Comparison of ENCODE assay signal across 23 cellular contexts in the genomic region with DNA sequence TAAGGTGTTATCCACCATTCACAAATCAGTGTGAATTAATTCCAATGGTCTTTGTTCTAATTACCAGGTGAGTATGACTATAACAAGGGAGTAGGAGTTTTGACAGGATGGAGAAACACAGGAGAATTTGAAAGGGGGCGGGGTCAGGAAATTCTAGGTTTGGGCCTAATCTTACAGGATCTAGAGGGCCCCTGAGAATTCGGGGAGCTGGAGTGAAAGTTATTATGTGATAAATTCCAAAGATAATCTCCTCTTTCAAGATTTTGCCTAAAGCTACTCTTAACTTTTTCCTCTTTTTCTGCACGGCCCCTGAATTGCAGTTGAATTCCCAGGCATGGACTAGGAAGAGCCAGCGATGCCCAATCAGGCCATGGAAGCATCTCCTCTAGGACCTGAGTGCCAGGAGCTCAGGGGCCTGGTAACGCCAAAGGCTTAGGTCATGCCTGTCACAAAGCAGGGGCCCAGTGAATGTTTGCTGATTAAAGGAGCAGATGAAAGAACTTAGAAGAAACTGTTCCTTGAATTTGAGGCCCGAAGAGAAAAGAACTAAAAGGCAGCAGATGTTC.
DNase-seq lines count a peak whose midpoint lies in the region; FAIRE-seq and TF ChIP-seq lines count a peak whose summit lies in the region.
"Had no signal": no experiment of that assay in that cellular context is flagged by ENCODE, and none has a peak within 500 bp of the region (broad histone marks: within the 10 kb centered on the region; RNA-seq: fewer than 3 reads in every experiment).

No MANE protein-coding gene starts in this region.

- H3K27me3 ChIP-seq in dorsolateral prefrontal cortex = no peaks in the 10 kb centered on the region
- H3K27me3 ChIP-seq: pancreas had no signal

- H3K27ac Mint-ChIP-seq in Calu3 (ENCODE audit: unreplicated experiment) (peak overlapping the region; percentile 3), HFFc6 (peak overlapping the region; percentile 80), osteocyte (ENCODE audit: unreplicated experiment) (peak overlapping the region; percentile 73)
- no peak overlapping the region for H3K27ac Mint-ChIP-seq in activated CD4-positive, alpha-beta T cell treated with anti-CD3 and anti-CD28 coated beads, Interleukin-2, amount 10 ng/mL, durations not matched to agents 24 days and 14 days
- H3K27ac Mint-ChIP-seq: activated CD4-positive, alpha-beta memory T cell treated with anti-CD3 and anti-CD28 coated beads, Interleukin-2, amount 10 ng/mL, durations not matched to agents 7 days and 5 days; activated naive CD8-positive, alpha-beta T cell; activated T-helper 2 cell treated with anti-CD3 and anti-CD28 coated beads, Interferon-gamma antibody, Interleukin-2, Interleukin-4, amounts not matched to agents 10 μg/mL and 5 μg/mL and 100 μg/mL, durations not matched to agents 14 hours and 24 hours and 36 hours had no signal

- CTCF ChIA-PET in Calu3 (lab: Charles Lee) = no interaction called here

- H3K9me3 Mint-ChIP-seq in Calu3 (ENCODE audit: low read depth, unreplicated experiment) (no peaks in the 10 kb centered on the region), HFFc6 (no peaks in the 10 kb centered on the region), osteocyte (ENCODE audit: unreplicated experiment) (no peaks in the 10 kb centered on the region)
- no peaks in the 10 kb centered on the region for H3K9me3 Mint-ChIP-seq in activated CD4-positive, alpha-beta T cell treated with anti-CD3 and anti-CD28 coated beads, Interleukin-2, amount 10 ng/mL, durations not matched to agents 24 days and 14 days
- H3K9me3 Mint-ChIP-seq: activated CD4-positive, alpha-beta memory T cell treated with anti-CD3 and anti-CD28 coated beads, Interleukin-2, amount 10 ng/mL, durations not matched to agents 7 days and 5 days; activated T-helper 2 cell treated with anti-CD3 and anti-CD28 coated beads, Interferon-gamma antibody, Interleukin-2, Interleukin-4, amounts not matched to agents 10 μg/mL and 5 μg/mL and 100 μg/mL, durations not matched to agents 14 hours and 24 hours and 36 hours; CD4-positive, CD25-positive, alpha-beta regulatory T cell; naive thymus-derived CD4-positive, alpha-beta T cell had no signal

- intact Hi-C loops in Calu3 (cut with micrococcal nuclease; ENCODE audit: unreplicated experiment) (no loop called here), dorsolateral prefrontal cortex (cut with DNase I) (no loop called here)
- intact Hi-C loops in activated CD4-positive, alpha-beta T cell treated with anti-CD3 and anti-CD28 coated beads, Interleukin-2, amount 10 ng/mL, durations not matched to agents 24 days and 14 days (cut with micrococcal nuclease) = no loop called here

- H3K36me3 Mint-ChIP-seq in Calu3 (ENCODE audit: insufficient read depth, unreplicated experiment) (peaks cover 5% of the 10 kb centered on the region), HFFc6 (ENCODE audit: low read depth) (peaks cover 8% of the 10 kb centered on the region), osteocyte (ENCODE audit: unreplicated experiment) (peaks cover 21% of the 10 kb centered on the region)
- H3K36me3 Mint-ChIP-seq in activated CD4-positive, alpha-beta T cell treated with anti-CD3 and anti-CD28 coated beads, Interleukin-2, amount 10 ng/mL, durations not matched to agents 24 days and 14 days (ENCODE audit: low read depth) = no peaks in the 10 kb centered on the region
- H3K36me3 Mint-ChIP-seq: activated naive CD8-positive, alpha-beta T cell; CD4-positive, CD25-positive, alpha-beta regulatory T cell; naive thymus-derived CD4-positive, alpha-beta T cell had no signal

- peak overlapping the region in 37 of 59 donors; percentile 1 to 74 (median 39) for H3K27ac ChIP-seq in dorsolateral prefrontal cortex
- H3K27ac ChIP-seq: pancreas had no signal

- no peak for FAIRE-seq in frontal cortex (lab: Jason Lieb, UNC)
- FAIRE-seq: H1, pancreas had no signal

- H3K4me3 Mint-ChIP-seq in Calu3 (ENCODE audit: low read depth, unreplicated experiment) = no peak overlapping the region
- peak overlapping the region; percentile 60 for H3K4me3 Mint-ChIP-seq in HFFc6
- H3K4me3 Mint-ChIP-seq in osteocyte (ENCODE audit: unreplicated experiment) = no peak overlapping the region
- H3K4me3 Mint-ChIP-seq in activated CD4-positive, alpha-beta T cell treated with anti-CD3 and anti-CD28 coated beads, Interleukin-2, amount 10 ng/mL, durations not matched to agents 24 days and 14 days = no peak overlapping the region
- H3K4me3 Mint-ChIP-seq: activated CD4-positive, alpha-beta memory T cell treated with anti-CD3 and anti-CD28 coated beads, Interleukin-2, amount 10 ng/mL, durations not matched to agents 7 days and 5 days; activated naive CD8-positive, alpha-beta T cell; CD4-positive, CD25-positive, alpha-beta regulatory T cell; naive thymus-derived CD4-positive, alpha-beta T cell had no signal

- no TSS peak for BruUV-seq in Calu3 (replicated peaks; lab: Mats Ljungman, UMichigan)

- H3K4me3 ChIP-seq in dorsolateral prefrontal cortex = no peak overlapping the region
- H3K4me3 ChIP-seq: pancreas had no signal

- H3K27me3 Mint-ChIP-seq in Calu3 (ENCODE audit: unreplicated experiment) (no peaks in the 10 kb centered on the region), HFFc6 (ENCODE audit: insufficient read depth) (no peaks in the 10 kb centered on the region), osteocyte (ENCODE audit: unreplicated experiment) (no peaks in the 10 kb centered on the region)
- H3K27me3 Mint-ChIP-seq in activated CD4-positive, alpha-beta T cell treated with anti-CD3 and anti-CD28 coated beads, Interleukin-2, amount 10 ng/mL, durations not matched to agents 24 days and 14 days = peaks cover 1% of the 10 kb centered on the region
- H3K27me3 Mint-ChIP-seq: activated naive CD8-positive, alpha-beta T cell; CD4-positive, CD25-positive, alpha-beta regulatory T cell had no signal

- no peak for DNase-seq in Calu3
- no peak for DNase-seq in HFFc6
- no peak for DNase-seq in dorsolateral prefrontal cortex
- no peak for DNase-seq in osteocyte (ENCODE audit: extremely low spot score, unreplicated experiment)
- DNase-seq in GM19238 (ENCODE audit: insufficient read length, low spot score) = no peak
- DNase-seq in frontal cortex (ENCODE audit: low spot score in 2 of 2) = no peak
- DNase-seq in activated CD4-positive, alpha-beta T cell treated with anti-CD3 and anti-CD28 coated beads, Interleukin-2, amount 10 ng/mL, durations not matched to agents 24 days and 14 days = no peak
- DNase-seq: activated CD4-positive, alpha-beta memory T cell treated with anti-CD3 and anti-CD28 coated beads, Interleukin-2, amount 10 ng/mL, durations not matched to agents 7 days and 5 days; activated CD4-positive, CD25-positive, alpha-beta regulatory T cell; aorta; CD4-positive, CD25-positive, alpha-beta regulatory T cell; dermis blood vessel endothelial cell; Karpas-422; naive thymus-derived CD4-positive, alpha-beta T cell; NCI-H187; NCI-H526; pancreas; stimulated activated CD4-positive, alpha-beta T cell treated with anti-CD3 and anti-CD28 coated beads, Interleukin-12 subunit alpha, Interleukin-12 subunit beta, amount 100 ng/mL, for 4 hours; stimulated activated CD4-positive, alpha-beta T cell treated with anti-CD3 and anti-CD28 coated beads, Interleukin-4, amount 100 ng/mL, for 4 hours; stimulated activated naive CD4-positive, alpha-beta T cell had no signal

- H3K4me1 Mint-ChIP-seq in Calu3 (ENCODE audit: low read depth, unreplicated experiment) (peaks cover 38% of the 10 kb centered on the region), HFFc6 (ENCODE audit: low read depth) (peaks cover 57% of the 10 kb centered on the region), osteocyte (ENCODE audit: unreplicated experiment) (peaks cover 48% of the 10 kb centered on the region)
- H3K4me1 Mint-ChIP-seq in activated CD4-positive, alpha-beta T cell treated with anti-CD3 and anti-CD28 coated beads, Interleukin-2, amount 10 ng/mL, durations not matched to agents 24 days and 14 days = peaks cover 3% of the 10 kb centered on the region

- TF ChIP-seq CTCF in Calu3 (IDR thresholded peaks at IDR 0.05; ENCODE audit: unreplicated experiment) (no peak), HFFc6 (IDR thresholded peaks at IDR 0.05) (no peak), dorsolateral prefrontal cortex (IDR thresholded peaks at IDR 0.05 in 54 of 56, conservative IDR thresholded peaks at IDR 0.05 in 2 of 56; ENCODE audit: low read depth in 1 of 56, partially characterized antibody in 56 of 56) (no peak), osteocyte (IDR thresholded peaks at IDR 0.05) (no peak)
